In the genomic region with DNA sequence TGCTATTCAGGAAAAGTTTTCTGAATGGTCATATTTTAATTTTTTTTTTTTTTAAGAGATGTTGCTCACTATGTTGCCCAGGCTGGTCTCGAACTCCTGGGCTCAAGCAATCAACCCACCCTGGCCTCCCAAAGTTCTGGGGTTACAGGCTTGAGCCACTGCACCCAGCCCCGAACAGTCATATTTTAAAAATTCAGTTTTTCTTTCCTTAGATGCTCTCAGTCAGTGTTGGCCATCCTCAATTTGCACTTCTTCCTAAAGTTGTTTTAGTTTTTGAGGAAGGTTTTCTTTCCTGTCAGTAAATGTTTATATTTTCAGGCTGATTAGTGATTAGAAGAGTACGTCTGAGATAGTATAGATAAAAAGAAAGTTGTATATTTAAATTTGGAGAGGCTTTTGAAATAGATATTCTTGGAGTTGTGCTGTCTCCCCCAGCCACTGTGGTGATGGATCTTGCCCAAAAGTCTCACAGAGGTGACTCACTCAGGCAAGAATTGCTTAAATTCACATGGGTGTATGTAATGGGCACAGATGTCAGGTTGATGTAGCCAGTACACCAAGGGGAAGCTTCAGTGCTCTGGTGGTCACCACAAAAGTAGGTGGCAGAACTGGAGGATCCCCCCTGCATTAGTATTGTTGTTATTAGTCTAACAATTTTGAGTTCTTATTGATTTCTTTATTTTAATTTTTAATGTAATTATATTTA, we compare ENCODE assay signal across 19 cellular contexts.
DNase-seq lines count a peak whose midpoint lies in the region; ATAC-seq, FAIRE-seq and TF ChIP-seq lines count a peak whose summit lies in the region.
"Had no signal": no experiment of that assay in that cellular context is flagged by ENCODE, and none has a peak within 500 bp of the region (broad histone marks: within the 10 kb centered on the region; RNA-seq: fewer than 3 reads in every experiment).

No MANE protein-coding gene starts in this region.

- ATAC-seq in foreskin keratinocyte (peak; percentile 74), HG03139 (IDR thresholded peaks at IDR 0.05; ENCODE audit: unreplicated experiment) (no peak), mucosa of descending colon (no peak)
- ATAC-seq: HCT116; stimulated activated effector memory CD8-positive, alpha-beta T cell treated with anti-CD3 and anti-CD28 coated beads, Interleukin-12 subunit alpha, Interleukin-12 subunit beta, amount 100 ng/mL, for 72 hours had no signal

- FAIRE-seq in HTR-8/SVneo (lab: Jason Lieb, UNC), result no peak
- FAIRE-seq: frontal cortex had no signal

- no peaks in the 10 kb centered on the region for H3K36me3 ChIP-seq in mucosa of descending colon (ENCODE audit: low read depth)
- H3K36me3 ChIP-seq: colonic mucosa had no signal

- H3K4me1 ChIP-seq in foreskin keratinocyte, result peaks cover under 1% of the 10 kb centered on the region
- H3K4me1 ChIP-seq in mucosa of descending colon (ENCODE audit: low read depth), result no peaks in the 10 kb centered on the region
- H3K4me1 ChIP-seq: colonic mucosa had no signal

- no peak overlapping the region for H3K27ac ChIP-seq in foreskin keratinocyte
- H3K27ac ChIP-seq: colonic mucosa had no signal

- no peaks in the 10 kb centered on the region for H3K9me3 Mint-ChIP-seq in osteocyte (ENCODE audit: unreplicated experiment)
- H3K9me3 Mint-ChIP-seq: activated naive CD4-positive, alpha-beta T cell treated with anti-CD3 and anti-CD28 coated beads, Interleukin-2, amount 10 ng/mL, durations not matched to agents 7 days and 5 days; stimulated activated effector memory CD8-positive, alpha-beta T cell treated with anti-CD3 and anti-CD28 coated beads, Interleukin-12 subunit alpha, Interleukin-12 subunit beta, amount 100 ng/mL, for 72 hours had no signal

- TF ChIP-seq CTCF in foreskin keratinocyte (conservative IDR thresholded peaks at IDR 0.05) (no peak), osteocyte (IDR thresholded peaks at IDR 0.05) (no peak), mucosa of descending colon (IDR thresholded peaks at IDR 0.05) (no peak)

- H3K9me3 ChIP-seq in mucosa of descending colon, result no peaks in the 10 kb centered on the region
- H3K9me3 ChIP-seq: colonic mucosa had no signal

- peaks cover 3% of the 10 kb centered on the region for H3K27me3 Mint-ChIP-seq in osteocyte (ENCODE audit: unreplicated experiment)

- no peak overlapping the region for H3K4me3 Mint-ChIP-seq in osteocyte (ENCODE audit: unreplicated experiment)
- H3K4me3 Mint-ChIP-seq: activated naive CD4-positive, alpha-beta T cell treated with anti-CD3 and anti-CD28 coated beads, Interleukin-2, amount 10 ng/mL, durations not matched to agents 7 days and 5 days; B cell; stimulated activated effector memory CD8-positive, alpha-beta T cell treated with anti-CD3 and anti-CD28 coated beads, Interleukin-12 subunit alpha, Interleukin-12 subunit beta, amount 100 ng/mL, for 72 hours had no signal

- H3K36me3 Mint-ChIP-seq in osteocyte (ENCODE audit: unreplicated experiment), result no peaks in the 10 kb centered on the region
- H3K36me3 Mint-ChIP-seq: activated naive CD4-positive, alpha-beta T cell treated with anti-CD3 and anti-CD28 coated beads, Interleukin-2, amount 10 ng/mL, durations not matched to agents 7 days and 5 days had no signal

- H3K4me1 Mint-ChIP-seq in osteocyte (ENCODE audit: unreplicated experiment), result peaks cover under 1% of the 10 kb centered on the region
- H3K4me1 Mint-ChIP-seq: B cell; stimulated activated effector memory CD8-positive, alpha-beta T cell treated with anti-CD3 and anti-CD28 coated beads, Interleukin-12 subunit alpha, Interleukin-12 subunit beta, amount 100 ng/mL, for 72 hours had no signal

- intact Hi-C loops in mucosa of descending colon (cut with DNase I, micrococcal nuclease), result no loop called here

- DNase-seq in AG08396 (ENCODE audit: low spot score) (peak; percentile 36), HTR-8/SVneo (ENCODE audit: insufficient read length, low spot score) (peak; percentile 35), amniotic epithelial cell (ENCODE audit: low read depth) (peak; percentile 76), foreskin keratinocyte (peak in 1 of 2 donors; percentile 47), NCI-H2171 treated with DMSO at 0.1 percent for 48 hours (lab: John Stamatoyannopoulos, UW) (no peak), osteocyte (ENCODE audit: extremely low spot score, unreplicated experiment) (no peak), mucosa of descending colon (no peak)
- DNase-seq: activated naive CD4-positive, alpha-beta T cell treated with anti-CD3 and anti-CD28 coated beads, Interleukin-2, amount 10 ng/mL, durations not matched to agents 7 days and 5 days; colonic mucosa; DND-41; islet precursor cell; NCI-H1436; stimulated activated CD4-positive, alpha-beta T cell treated with anti-CD3 and anti-CD28 coated beads, Interleukin-4, amount 100 ng/mL, for 1 hour; T-helper 9 cell had no signal

- H3K4me3 ChIP-seq in mucosa of descending colon, result no peak overlapping the region
- H3K4me3 ChIP-seq: colonic mucosa had no signal

- no peaks in the 10 kb centered on the region for H3K27me3 ChIP-seq in foreskin keratinocyte
- H3K27me3 ChIP-seq: colonic mucosa had no signal

- H3K27ac Mint-ChIP-seq in osteocyte (ENCODE audit: unreplicated experiment), result no peak overlapping the region
- H3K27ac Mint-ChIP-seq: activated naive CD4-positive, alpha-beta T cell treated with anti-CD3 and anti-CD28 coated beads, Interleukin-2, amount 10 ng/mL, durations not matched to agents 7 days and 5 days; B cell; stimulated activated effector memory CD8-positive, alpha-beta T cell treated with anti-CD3 and anti-CD28 coated beads, Interleukin-12 subunit alpha, Interleukin-12 subunit beta, amount 100 ng/mL, for 72 hours had no signal

Comparison
In these comparisons a context has a peak if more than half of its experiments do, and no peak if none do; other contexts are left out.
1. DNase-seq: peak in AG08396 (single experiment), HTR-8/SVneo (single experiment) and amniotic epithelial cell (single experiment); none in NCI-H2171 treated with DMSO at 0.1 percent for 48 hours (single experiment), osteocyte (single experiment) and mucosa of descending colon (0 of 3).